ENCODE assay signal across 8 cellular contexts in the genomic region with DNA sequence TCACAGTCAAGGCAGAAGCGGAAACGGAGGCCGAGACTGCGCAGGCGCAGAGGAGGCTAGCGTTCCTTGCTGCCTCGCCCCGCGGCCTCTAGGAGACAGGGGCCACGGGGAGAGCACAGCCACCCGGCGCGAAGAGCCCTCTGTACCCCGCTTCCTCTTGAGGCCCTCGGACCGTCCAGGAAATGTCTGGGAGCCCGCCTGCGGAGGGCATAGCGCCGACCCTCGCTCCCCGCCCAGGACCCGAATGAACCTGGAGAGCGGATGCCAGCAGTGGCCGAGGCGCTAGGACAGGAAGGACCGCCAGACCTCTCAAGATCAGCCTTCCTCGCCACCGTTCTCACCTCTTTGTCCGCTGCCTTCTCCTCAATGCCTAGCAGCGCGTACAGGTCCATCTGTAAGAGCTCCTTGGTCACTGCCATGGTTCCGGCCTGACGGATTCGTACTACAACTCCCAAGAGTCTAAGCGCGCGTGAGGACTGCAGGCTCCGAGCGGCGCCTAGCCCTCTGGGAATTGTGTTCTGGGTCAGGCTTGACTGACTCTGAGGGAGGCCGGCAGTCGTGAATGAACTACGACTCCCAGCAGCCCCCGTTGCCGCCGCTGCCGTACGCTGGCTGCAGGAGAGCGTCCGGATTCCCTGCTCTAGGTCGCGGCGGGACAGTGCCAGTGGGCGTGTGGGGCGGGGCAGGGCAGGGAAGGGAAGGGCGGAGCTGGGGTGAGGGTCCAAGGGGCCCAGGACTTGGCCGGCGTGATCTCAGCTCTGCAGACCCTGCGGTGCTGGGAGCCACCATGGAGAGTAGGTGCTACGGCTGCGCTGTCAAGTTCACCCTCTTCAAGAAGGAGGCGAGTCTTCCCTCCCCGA. TPM values are rescaled to one million over a fixed set of nuclear protein-coding genes. Genes with fewer than 3 reads are reported as not detected.
DNase-seq lines count a peak whose midpoint lies in the region; ATAC-seq and TF ChIP-seq lines count a peak whose summit lies in the region.

A gene with protein sequence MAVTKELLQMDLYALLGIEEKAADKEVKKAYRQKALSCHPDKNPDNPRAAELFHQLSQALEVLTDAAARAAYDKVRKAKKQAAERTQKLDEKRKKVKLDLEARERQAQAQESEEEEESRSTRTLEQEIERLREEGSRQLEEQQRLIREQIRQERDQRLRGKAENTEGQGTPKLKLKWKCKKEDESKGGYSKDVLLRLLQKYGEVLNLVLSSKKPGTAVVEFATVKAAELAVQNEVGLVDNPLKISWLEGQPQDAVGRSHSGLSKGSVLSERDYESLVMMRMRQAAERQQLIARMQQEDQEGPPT (minus strand): TSS at position 446 of the 860 bp plus-strand sequence. CDS start 27 bp downstream, at position 419.
A gene with protein sequence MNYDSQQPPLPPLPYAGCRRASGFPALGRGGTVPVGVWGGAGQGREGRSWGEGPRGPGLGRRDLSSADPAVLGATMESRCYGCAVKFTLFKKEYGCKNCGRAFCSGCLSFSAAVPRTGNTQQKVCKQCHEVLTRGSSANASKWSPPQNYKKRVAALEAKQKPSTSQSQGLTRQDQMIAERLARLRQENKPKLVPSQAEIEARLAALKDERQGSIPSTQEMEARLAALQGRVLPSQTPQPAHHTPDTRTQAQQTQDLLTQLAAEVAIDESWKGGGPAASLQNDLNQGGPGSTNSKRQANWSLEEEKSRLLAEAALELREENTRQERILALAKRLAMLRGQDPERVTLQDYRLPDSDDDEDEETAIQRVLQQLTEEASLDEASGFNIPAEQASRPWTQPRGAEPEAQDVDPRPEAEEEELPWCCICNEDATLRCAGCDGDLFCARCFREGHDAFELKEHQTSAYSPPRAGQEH (plus strand): TSS at position 62 of the 860 bp plus-strand sequence. CDS start 501 bp downstream, at position 563.

- peaks cover 3% of the 10 kb centered on the region for H3K4me1 ChIP-seq in fibroblast of lung (ENCODE audit: control insufficient read depth, extremely low read depth, insufficient read depth, low read length)

- TF ChIP-seq CTCF in LNCaP clone FGC (IDR thresholded peaks at IDR 0.05; ENCODE audit: control insufficient read depth, extremely low read depth, insufficient read depth) (no peak), RWPE1 (conservative IDR thresholded peaks at IDR 0.05; ENCODE audit: low read depth) (no peak), fibroblast of lung (conservative IDR thresholded peaks at IDR 0.05 in 1 of 2, IDR thresholded peaks at IDR 0.05 in 1 of 2; ENCODE audit: low read depth in 1 of 2, low read length in 2 of 2) (no peak)

- H3K27ac Mint-ChIP-seq in activated T-helper 17 cell treated with anti-CD3 and anti-CD28 coated beads, Interleukin-2, amount 50 U/mL, for 72 hours: peak within 1 kb of the TSS; percentile 98
- peak within 1 kb of the TSS; percentile 94 to 99 (median 98) for H3K27ac Mint-ChIP-seq in naive thymus-derived CD8-positive, alpha-beta T cell

- H3K4me1 Mint-ChIP-seq in activated T-helper 17 cell treated with anti-CD3 and anti-CD28 coated beads, Interleukin-2, amount 50 U/mL, for 72 hours: peaks cover 8% of the 10 kb centered on the region
- H3K4me1 Mint-ChIP-seq in naive thymus-derived CD8-positive, alpha-beta T cell: peaks cover 13 to 32% (median 32%) of the 10 kb centered on the region in 4 donors

- POLR2A ChIA-PET in RWPE1 (lab: Yijun Ruan, JAX; ENCODE audit: low non-redundant PET): interaction anchor here (0.5 to 1.5 kb wide), 4 partner anchors 20 to 46 kb away, joined by 3 to 10 read pairs (median 4); a partner anchor contains a TSS
- POLR2A ChIA-PET in naive thymus-derived CD8-positive, alpha-beta T cell (lab: Charles Lee): interaction anchor here (0.6 to 2.2 kb wide), 6 partner anchors 8 to 525 kb away, joined by 3 to 24 read pairs (median 3); a partner anchor contains a TSS

- H3K79me2 ChIP-seq in fibroblast of lung (ENCODE audit: control insufficient read depth, insufficient read depth, low read length): peaks cover 17% of the 10 kb centered on the region

- H3K9ac ChIP-seq in fibroblast of lung (ENCODE audit: insufficient read depth, low read length): peak within 1 kb of the TSS; percentile 83

- no peaks in the 10 kb centered on the region for H4K20me1 ChIP-seq in fibroblast of lung (ENCODE audit: control insufficient read depth, extremely low read depth, insufficient read depth, low read length)

- peak within 1 kb of the TSS; percentile 89 for H3K27ac ChIP-seq in RWPE1
- peak within 1 kb of the TSS; percentile 94 for H3K27ac ChIP-seq in fibroblast of lung (ENCODE audit: insufficient read depth, low read length)

- H3K36me3 ChIP-seq in fibroblast of lung (ENCODE audit: control insufficient read depth, insufficient read depth, low read length): peaks cover 10% of the 10 kb centered on the region

- H3K9me3 ChIP-seq in fibroblast of lung (ENCODE audit: control insufficient read depth, insufficient read depth, low read depth, low read length): no peaks in the 10 kb centered on the region

- DNase-seq in EL (peak; percentile 98), GOT3 (lab: John Stamatoyannopoulos, UW) (peak; percentile 90), LNCaP clone FGC (ENCODE audit: low read depth) (peak; percentile 96), RWPE1 (ENCODE audit: low spot score) (peak; percentile 94), fibroblast of lung (ENCODE audit: low read depth in 2 of 2) (peak; percentile 97)
- DNase-seq in naive thymus-derived CD8-positive, alpha-beta T cell: peak; percentile 88 to 96 (median 92)
- DNase-seq in stimulated activated naive CD4-positive, alpha-beta T cell (lab: John Stamatoyannopoulos, UW): peak; percentile 86 to 96 (median 90)

- H2AFZ ChIP-seq in fibroblast of lung (ENCODE audit: low read length): peak within 1 kb of the TSS; percentile 100

- no peaks in the 10 kb centered on the region for H3K27me3 Mint-ChIP-seq in activated T-helper 17 cell treated with anti-CD3 and anti-CD28 coated beads, Interleukin-2, amount 50 U/mL, for 72 hours
- no peaks in the 10 kb centered on the region for H3K27me3 Mint-ChIP-seq in naive thymus-derived CD8-positive, alpha-beta T cell

- H3K4me3 ChIP-seq in LNCaP clone FGC (ENCODE audit: low read depth, low read length): peak within 1 kb of the TSS; percentile 67
- peak within 1 kb of the TSS; percentile 79 to 100 (median 98) for H3K4me3 ChIP-seq in fibroblast of lung (replicated peaks in 1 of 4; ENCODE audit: control extremely low read depth in 1 of 4, insufficient read depth in 1 of 4, low read depth in 3 of 4, low read length in 4 of 4)

- peak within 1 kb of the TSS; percentile 92 for H3K4me3 Mint-ChIP-seq in activated T-helper 17 cell treated with anti-CD3 and anti-CD28 coated beads, Interleukin-2, amount 50 U/mL, for 72 hours
- H3K4me3 Mint-ChIP-seq in naive thymus-derived CD8-positive, alpha-beta T cell: peak within 1 kb of the TSS; percentile 89 to 100 (median 99)

- peak within 1 kb of the TSS; percentile 100 for H3K4me2 ChIP-seq in fibroblast of lung (ENCODE audit: extremely low read depth, insufficient read depth, low read length)

- no peaks in the 10 kb centered on the region for H3K9me3 Mint-ChIP-seq in activated T-helper 17 cell treated with anti-CD3 and anti-CD28 coated beads, Interleukin-2, amount 50 U/mL, for 72 hours
- H3K9me3 Mint-ChIP-seq in naive thymus-derived CD8-positive, alpha-beta T cell: no peaks in the 10 kb centered on the region

- peak; percentile 97 for ATAC-seq in activated T-helper 17 cell treated with anti-CD3 and anti-CD28 coated beads, Interleukin-2, amount 50 U/mL, for 72 hours (replicated peaks)
- ATAC-seq in naive thymus-derived CD8-positive, alpha-beta T cell: peak; percentile 96 to 98

- CTCF ChIA-PET in RWPE1 (lab: Yijun Ruan, JAX): interaction anchor here (0.7 kb wide), 1 partner anchor 54 kb away, joined by 4 read pairs; no protein-coding TSS in a partner anchor

- peaks cover 30% of the 10 kb centered on the region for H3K36me3 Mint-ChIP-seq in activated T-helper 17 cell treated with anti-CD3 and anti-CD28 coated beads, Interleukin-2, amount 50 U/mL, for 72 hours (ENCODE audit: low read depth)
- peaks cover 0 to 21% (median 7%) of the 10 kb centered on the region in 3 donors for H3K36me3 Mint-ChIP-seq in naive thymus-derived CD8-positive, alpha-beta T cell

- H3K27me3 ChIP-seq in fibroblast of lung (ENCODE audit: control insufficient read depth, insufficient read depth, low read length): no peaks in the 10 kb centered on the region

RNA-seq across cellular contexts. Expression of the first gene that starts in this region (rescaled TPM):
- 10 to 100 TPM; 30.3 to 34.3 TPM for total RNA-seq in activated T-helper 17 cell treated with anti-CD3 and anti-CD28 coated beads, Interleukin-2, amount 50 U/mL, for 72 hours
- total RNA-seq in fibroblast of lung: 12.8 and 17.7 TPM in 2 replicates
- 41.8 and 51.3 TPM in 2 replicates for polyA plus RNA-seq in fibroblast of lung
- polyA plus RNA-seq in fibroblast of lung (2012): 33.5 and 46.5 TPM in 2 replicates
- polyA minus RNA-seq in fibroblast of lung (ENCODE audit: low replicate concordance): 8.8 and 11.6 TPM in 2 replicates
- 10 to 100 TPM; 37.6 to 38.4 TPM for total RNA-seq in naive thymus-derived CD8-positive, alpha-beta T cell
- polyA plus RNA-seq in naive thymus-derived CD8-positive, alpha-beta T cell: 10 to 100 TPM; 17.5 to 37.5 (median 31.3) TPM

RNA-seq across cellular contexts. Expression of the second gene that starts in this region (rescaled TPM):
- total RNA-seq in activated T-helper 17 cell treated with anti-CD3 and anti-CD28 coated beads, Interleukin-2, amount 50 U/mL, for 72 hours: 10 to 100 TPM; 35.9 to 38.7 TPM
- 21.3 and 23.6 TPM in 2 replicates for total RNA-seq in fibroblast of lung
- polyA plus RNA-seq in fibroblast of lung: 14.1 and 26.2 TPM in 2 replicates
- polyA plus RNA-seq in fibroblast of lung (2012): 11.6 and 17.4 TPM in 2 replicates
- 19.0 and 32.3 TPM in 2 replicates for polyA minus RNA-seq in fibroblast of lung (ENCODE audit: low replicate concordance)
- total RNA-seq in naive thymus-derived CD8-positive, alpha-beta T cell: 10 to 100 TPM; 28.9 to 33.8 TPM
- polyA plus RNA-seq in naive thymus-derived CD8-positive, alpha-beta T cell: 10 to 100 TPM; 13.2 to 15.5 (median 13.8) TPM

Comparison
In these comparisons a context has a peak if more than half of its experiments do, and no peak if none do; other contexts are left out.
1. Peak in every context shown above with its lines: DNase-seq, ATAC-seq, H3K4me3 ChIP-seq and H3K27ac ChIP-seq.